Comparison of ENCODE assay signal across 1 cellular context in genomic region chr15:87878161-87878560, GRCh38.
TF ChIP-seq lines count a peak whose summit lies in the region.

No MANE protein-coding gene starts in this region.

TF ChIP-seq in SK-N-SH, 30 proteins besides CTCF, POLR2A, EP300 and RAD21 (continued from another document):
- no peak for TF ChIP-seq RXRA (IDR thresholded peaks at IDR 0.05; ENCODE audit: borderline replicate concordance, low read depth)
- no peak for TF ChIP-seq TCF12 (IDR thresholded peaks at IDR 0.05)
- no peak for TF ChIP-seq ZBTB33 (IDR thresholded peaks at IDR 0.05; ENCODE audit: borderline replicate concordance, low read depth)
- no peak for TF ChIP-seq GATA2 (CRISPR knock-in tag; IDR thresholded peaks at IDR 0.05)
- no peak for TF ChIP-seq RFX5 (IDR thresholded peaks at IDR 0.05; ENCODE audit: low read length)
- no peak for TF ChIP-seq GABPA (IDR thresholded peaks at IDR 0.05; ENCODE audit: low read depth)
- no peak for TF ChIP-seq MEF2A (IDR thresholded peaks at IDR 0.05; ENCODE audit: borderline replicate concordance, low read depth)
- TF ChIP-seq FOSL2 (IDR thresholded peaks at IDR 0.05; ENCODE audit: borderline replicate concordance, low read depth) = no peak
- TF ChIP-seq NFIC (IDR thresholded peaks at IDR 0.05; ENCODE audit: borderline replicate concordance) = no peak
- TF ChIP-seq SIN3A (IDR thresholded peaks at IDR 0.05; ENCODE audit: borderline replicate concordance, low read depth, low read length) = no peak
